Comparison of ENCODE assay signal across 25 cellular contexts in the genomic region with DNA sequence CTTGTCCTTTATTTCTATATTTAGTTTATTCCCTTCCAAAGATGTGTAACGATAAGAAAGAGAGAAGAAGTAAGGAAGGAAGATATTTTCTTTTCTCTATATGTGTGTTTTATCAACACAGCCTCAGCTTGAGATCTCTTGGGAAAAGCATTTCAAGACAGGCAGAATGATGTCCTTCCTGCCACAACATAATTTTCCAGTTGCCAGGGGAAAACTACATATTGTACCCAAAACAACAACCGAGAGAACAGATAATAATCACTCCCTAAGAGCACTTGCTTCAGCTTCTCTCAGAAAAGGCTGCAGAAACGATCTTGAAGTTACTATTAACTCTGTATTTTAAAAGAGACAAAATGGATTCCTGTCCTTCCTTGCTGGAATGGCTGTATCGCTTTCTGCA.
DNase-seq lines count a peak whose midpoint lies in the region; ATAC-seq and TF ChIP-seq lines count a peak whose summit lies in the region.
"Had no signal": no experiment of that assay in that cellular context is flagged by ENCODE, and none has a peak within 500 bp of the region (broad histone marks: within the 10 kb centered on the region; RNA-seq: fewer than 3 reads in every experiment).

No MANE protein-coding gene starts in this region.

- H3K27me3 ChIP-seq in CD4-positive, CD25-positive, alpha-beta regulatory T cell (ENCODE audit: control insufficient read depth, insufficient read depth, low read length): no peaks in the 10 kb centered on the region
- H3K27me3 ChIP-seq: upper lobe of right lung had no signal

- peaks cover 4% of the 10 kb centered on the region for H3K36me3 Mint-ChIP-seq in activated CD8-positive, alpha-beta memory T cell treated with anti-CD3 and anti-CD28 coated beads, Interleukin-2, amount 10 ng/mL, durations not matched to agents 7 days and 5 days
- peaks cover 21% of the 10 kb centered on the region for H3K36me3 Mint-ChIP-seq in CD4-positive, CD25-positive, alpha-beta regulatory T cell
- peaks cover 2% of the 10 kb centered on the region for H3K36me3 Mint-ChIP-seq in T-helper 17 cell (ENCODE audit: low read depth)
- H3K36me3 Mint-ChIP-seq in natural killer cell: no peaks in the 10 kb centered on the region

- peaks cover 6% of the 10 kb centered on the region for H3K27me3 Mint-ChIP-seq in activated CD8-positive, alpha-beta memory T cell treated with anti-CD3 and anti-CD28 coated beads, Interleukin-2, amount 10 ng/mL, durations not matched to agents 7 days and 5 days
- no peaks in the 10 kb centered on the region for H3K27me3 Mint-ChIP-seq in CD4-positive, CD25-positive, alpha-beta regulatory T cell
- no peaks in the 10 kb centered on the region for H3K27me3 Mint-ChIP-seq in T-helper 17 cell
- H3K27me3 Mint-ChIP-seq in natural killer cell (ENCODE audit: low read depth in 2 of 2): no peaks in the 10 kb centered on the region

- H3K4me3 ChIP-seq in CD4-positive, CD25-positive, alpha-beta regulatory T cell (ENCODE audit: low read depth, low read length): peak overlapping the region; percentile 80
- H3K4me3 ChIP-seq: GM12878, lower lobe of right lung, mucosa of descending colon, psoas muscle, upper lobe of right lung had no signal

- no peak for TF ChIP-seq CTCF in natural killer cell (IDR thresholded peaks at IDR 0.05)
- TF ChIP-seq CTCF in GM10266 (IDR thresholded peaks at IDR 0.05; ENCODE audit: control insufficient read depth, insufficient read depth, low read depth, missing control alignments): no peak

- peak overlapping the region; percentile 90 for H3K27ac ChIP-seq in CD4-positive, CD25-positive, alpha-beta regulatory T cell (ENCODE audit: insufficient read depth, low read length, poor library complexity, severe bottlenecking)
- H3K27ac ChIP-seq: lower lobe of right lung, psoas muscle, upper lobe of right lung, WERI-Rb-1 had no signal

- H3K9me3 ChIP-seq in CD4-positive, CD25-positive, alpha-beta regulatory T cell (ENCODE audit: control insufficient read depth in 2 of 2, low read length in 2 of 2): peaks cover 0 to 6% of the 10 kb centered on the region in 2 experiments
- H3K9me3 ChIP-seq in T-helper 17 cell (ENCODE audit: control insufficient read depth, low read length, poor library complexity, severe bottlenecking): peaks cover 9% of the 10 kb centered on the region
- H3K9me3 ChIP-seq: lower lobe of right lung, mucosa of descending colon, psoas muscle, upper lobe of right lung had no signal

- no peak for DNase-seq in activated CD8-positive, alpha-beta memory T cell treated with anti-CD3 and anti-CD28 coated beads, Interleukin-2, amount 10 ng/mL, durations not matched to agents 7 days and 5 days
- no peak for DNase-seq in activated CD8-positive, alpha-beta memory T cell treated with anti-CD3 and anti-CD28 coated beads for 24 hours
- no peak for DNase-seq in CD4-positive, CD25-positive, alpha-beta regulatory T cell
- DNase-seq in T-helper 17 cell: no peak
- no peak for DNase-seq in natural killer cell
- no peak for DNase-seq in GM10266 (ENCODE audit: extremely low spot score)
- DNase-seq in HCEC 1CT: no peak
- DNase-seq in effector CD4-positive, alpha-beta T cell: no peak
- DNase-seq: activated naive CD4-positive, alpha-beta T cell treated with Interleukin-2 at 50 U/mL for 16 hours; AML-193; anterior cingulate cortex; dermis blood vessel endothelial cell; H7; Karpas-422; kidney; lower lobe of right lung; mucosa of descending colon; NCI-H146; NCI-H510A treated with DMSO at 0.1 percent for 48 hours; psoas muscle; RPMI8226; T-helper 9 cell; upper lobe of right lung; WERI-Rb-1 had no signal

- H3K27ac Mint-ChIP-seq in activated CD8-positive, alpha-beta memory T cell treated with anti-CD3 and anti-CD28 coated beads, Interleukin-2, amount 10 ng/mL, durations not matched to agents 7 days and 5 days: peak overlapping the region; percentile 83
- peak overlapping the region; percentile 95 to 99 (median 95) for H3K27ac Mint-ChIP-seq in CD4-positive, CD25-positive, alpha-beta regulatory T cell
- H3K27ac Mint-ChIP-seq in T-helper 17 cell (peak overlapping the region; percentile 100), natural killer cell (peak overlapping the region; percentile 91)

- no peaks in the 10 kb centered on the region for H3K9me3 Mint-ChIP-seq in activated CD8-positive, alpha-beta memory T cell treated with anti-CD3 and anti-CD28 coated beads, Interleukin-2, amount 10 ng/mL, durations not matched to agents 7 days and 5 days (ENCODE audit: low read depth)
- peaks cover 0 to 4% (median 2%) of the 10 kb centered on the region in 7 donors for H3K9me3 Mint-ChIP-seq in CD4-positive, CD25-positive, alpha-beta regulatory T cell
- no peaks in the 10 kb centered on the region for H3K9me3 Mint-ChIP-seq in natural killer cell

- ATAC-seq in activated CD8-positive, alpha-beta memory T cell treated with anti-CD3 and anti-CD28 coated beads, Interleukin-2, amount 10 ng/mL, durations not matched to agents 7 days and 5 days: peak; percentile 8
- no peak for ATAC-seq in CD4-positive, CD25-positive, alpha-beta regulatory T cell (ENCODE audit: low read depth in 2 of 2)
- ATAC-seq in T-helper 17 cell (peak; percentile 2), natural killer cell (no peak)
- ATAC-seq: GM12878, psoas muscle, upper lobe of right lung had no signal

- intact Hi-C loops in natural killer cell (cut with micrococcal nuclease): no loop called here

- peaks cover 81% of the 10 kb centered on the region for H3K4me1 ChIP-seq in CD4-positive, CD25-positive, alpha-beta regulatory T cell (ENCODE audit: control insufficient read depth, insufficient read depth, low read length, poor library complexity, severe bottlenecking)
- H3K4me1 ChIP-seq: psoas muscle had no signal

- CTCF ChIA-PET in activated CD8-positive, alpha-beta memory T cell treated with anti-CD3 and anti-CD28 coated beads, Interleukin-2, amount 10 ng/mL, durations not matched to agents 7 days and 5 days (lab: Charles Lee): interaction anchor here (1.2 to 1.6 kb wide), 3 partner anchors 8 to 25 kb away, joined by 3 to 4 read pairs (median 3); no protein-coding TSS in a partner anchor

- peaks cover 51% of the 10 kb centered on the region for H3K4me1 Mint-ChIP-seq in activated CD8-positive, alpha-beta memory T cell treated with anti-CD3 and anti-CD28 coated beads, Interleukin-2, amount 10 ng/mL, durations not matched to agents 7 days and 5 days
- H3K4me1 Mint-ChIP-seq in CD4-positive, CD25-positive, alpha-beta regulatory T cell: peaks cover 59 to 83% (median 74%) of the 10 kb centered on the region in 4 donors
- H3K4me1 Mint-ChIP-seq in T-helper 17 cell (peaks cover 44% of the 10 kb centered on the region), natural killer cell (peaks cover 69 to 73% of the 10 kb centered on the region in 2 donors)

- peaks cover 8% of the 10 kb centered on the region for H3K36me3 ChIP-seq in CD4-positive, CD25-positive, alpha-beta regulatory T cell (ENCODE audit: control insufficient read depth, insufficient read depth, low read length)
- H3K36me3 ChIP-seq: lower lobe of right lung, upper lobe of right lung, WERI-Rb-1 had no signal

- H3K4me3 Mint-ChIP-seq in activated CD8-positive, alpha-beta memory T cell treated with anti-CD3 and anti-CD28 coated beads, Interleukin-2, amount 10 ng/mL, durations not matched to agents 7 days and 5 days: no peak overlapping the region
- H3K4me3 Mint-ChIP-seq in CD4-positive, CD25-positive, alpha-beta regulatory T cell: peak overlapping the region; percentile 64 to 91 (median 77)
- peak overlapping the region; percentile 76 for H3K4me3 Mint-ChIP-seq in T-helper 17 cell
- H3K4me3 Mint-ChIP-seq in natural killer cell: peak overlapping the region; percentile 78

Comparison
In these comparisons a context has a peak if more than half of its experiments do, and no peak if none do; other contexts are left out.
1. ATAC-seq: peak in activated CD8-positive, alpha-beta memory T cell treated with anti-CD3 and anti-CD28 coated beads, Interleukin-2, amount 10 ng/mL, durations not matched to agents 7 days and 5 days (single experiment) and T-helper 17 cell (single experiment); none in CD4-positive, CD25-positive, alpha-beta regulatory T cell (0 of 2) and natural killer cell (0 of 3).
2. Peak in every context shown above with its lines, with median percentiles within 50 percentile points of each other: H3K27ac Mint-ChIP-seq.